25 cellular contexts compared by ENCODE assay signal in genomic region chr20:47879771-47880170, GRCh38.
"Had no signal": no experiment of that assay in that cellular context is flagged by ENCODE, and none has a peak within 500 bp of the region (broad histone marks: within the 10 kb centered on the region; RNA-seq: fewer than 3 reads in every experiment).

No MANE protein-coding gene starts in this region.

- H3K4me1 Mint-ChIP-seq: stimulated activated memory B cell treated with anti-CD40 and anti-IgM and Interleukin-4, amounts not matched to agents 10 μg/mL and 1 μg/mL and 100 μg/mL, for 72 hours had no signal

- H3K27me3 Mint-ChIP-seq: stimulated activated naive CD8-positive, alpha-beta T cell treated with anti-CD3 and anti-CD28 coated beads, Interleukin-15, Interleukin-2, amounts not matched to agents 100 ng/mL and 50 ng/mL, for 24 hours had no signal

- H3K9me3 Mint-ChIP-seq: memory B cell; stimulated activated memory B cell treated with anti-CD40 and anti-IgM and Interleukin-4, amounts not matched to agents 10 μg/mL and 1 μg/mL and 100 μg/mL, for 72 hours; stimulated activated naive CD8-positive, alpha-beta T cell treated with anti-CD3 and anti-CD28 coated beads, Interleukin-15, Interleukin-2, amounts not matched to agents 100 ng/mL and 50 ng/mL, for 24 hours had no signal

- H3K27ac Mint-ChIP-seq: memory B cell; naive B cell; nephron; stimulated activated memory B cell treated with anti-CD40 and anti-IgM and Interleukin-4, amounts not matched to agents 10 μg/mL and 1 μg/mL and 100 μg/mL, for 72 hours; stimulated activated naive CD8-positive, alpha-beta T cell treated with anti-CD3 and anti-CD28 coated beads, Interleukin-15, Interleukin-2, amounts not matched to agents 100 ng/mL and 50 ng/mL, for 24 hours had no signal

- H3K9me3 ChIP-seq: gastrocnemius medialis, heart right ventricle, psoas muscle, spleen, tibial artery, upper lobe of left lung, uterus had no signal

- H3K36me3 Mint-ChIP-seq: stimulated activated memory B cell treated with anti-CD40 and anti-IgM and Interleukin-4, amounts not matched to agents 10 μg/mL and 1 μg/mL and 100 μg/mL, for 72 hours had no signal

- H3K4me3 ChIP-seq: gastrocnemius medialis, heart right ventricle, psoas muscle, spleen, tibial artery, upper lobe of left lung, uterus had no signal

- ATAC-seq: esophagus mucosa; gastrocnemius medialis; heart right ventricle; left lobe of liver; psoas muscle; sciatic nerve; stimulated activated memory B cell treated with anti-CD40 and anti-IgM and Interleukin-4, amounts not matched to agents 10 μg/mL and 1 μg/mL and 100 μg/mL, for 72 hours had no signal

- H3K4me3 Mint-ChIP-seq: memory B cell; naive B cell; nephron; stimulated activated memory B cell treated with anti-CD40 and anti-IgM and Interleukin-4, amounts not matched to agents 10 μg/mL and 1 μg/mL and 100 μg/mL, for 72 hours; stimulated activated naive CD8-positive, alpha-beta T cell treated with anti-CD3 and anti-CD28 coated beads, Interleukin-15, Interleukin-2, amounts not matched to agents 100 ng/mL and 50 ng/mL, for 24 hours had no signal

- H3K27me3 ChIP-seq: gastrocnemius medialis, spleen, upper lobe of left lung, uterus had no signal

- DNase-seq: cortex of kidney; effector memory CD4-positive, alpha-beta T cell; gastrocnemius medialis; heart right ventricle; islet precursor cell; midbrain; naive B cell; psoas muscle; retina; spleen; stimulated activated CD4-positive, alpha-beta T cell treated with anti-CD3 and anti-CD28 coated beads, Interleukin-15, amount 100 ng/mL, for 24 hours; stimulated activated CD4-positive, alpha-beta T cell treated with anti-CD3 and anti-CD28 coated beads, Interleukin-1b, Interleukin-23, amount 100 ng/mL, for 48 hours; stimulated activated CD4-positive, alpha-beta T cell treated with anti-CD3 and anti-CD28 coated beads, Interleukin-4, amount 100 ng/mL, for 24 hours; tibial artery; upper lobe of left lung; uterus had no signal

- H3K27ac ChIP-seq: gastrocnemius medialis, parathyroid adenoma, psoas muscle, spleen, tibial artery, upper lobe of left lung, uterus had no signal

- H3K36me3 ChIP-seq: gastrocnemius medialis, heart right ventricle, spleen, tibial artery, upper lobe of left lung, uterus had no signal

- H3K79me2 ChIP-seq: parathyroid adenoma had no signal

- H2AFZ ChIP-seq: parathyroid adenoma had no signal

- FAIRE-seq: endometrium had no signal

- H3K4me1 ChIP-seq: gastrocnemius medialis, parathyroid adenoma, psoas muscle, tibial artery, upper lobe of left lung had no signal

- H3K9ac ChIP-seq: parathyroid adenoma had no signal
